10 cellular contexts compared by ENCODE assay signal in the genomic region with DNA sequence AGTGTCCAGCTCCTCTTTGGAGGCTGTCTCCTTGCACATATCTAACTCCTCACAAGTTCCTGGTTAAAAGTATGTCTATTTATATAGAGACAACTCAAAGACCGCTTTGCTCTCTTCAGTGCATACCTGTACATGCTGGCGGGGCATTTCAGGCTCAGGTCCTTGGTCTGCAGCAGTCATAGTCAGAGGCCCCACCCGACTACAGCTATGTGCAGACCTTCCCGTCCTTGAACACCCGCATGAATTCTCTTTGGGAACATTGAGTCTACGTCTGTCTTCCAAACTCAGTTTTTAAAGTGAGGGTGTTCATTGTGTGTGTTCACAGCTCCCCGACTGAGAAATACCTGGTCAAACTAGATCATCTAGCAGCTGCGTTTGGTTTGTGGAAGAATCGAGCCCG. TPM values are rescaled to one million over a fixed set of nuclear protein-coding genes. Genes with fewer than 3 reads are reported as not detected.
DNase-seq lines count a peak whose midpoint lies in the region; ATAC-seq and TF ChIP-seq lines count a peak whose summit lies in the region.
"Had no signal": no experiment of that assay in that cellular context is flagged by ENCODE, and none has a peak within 500 bp of the region (broad histone marks: within the 10 kb centered on the region; RNA-seq: fewer than 3 reads in every experiment).

No MANE protein-coding gene starts in this region.

- no peaks in the 10 kb centered on the region for H3K9me3 ChIP-seq in CD4-positive, alpha-beta T cell (ENCODE audit: control insufficient read depth, low read length)
- H3K9me3 ChIP-seq in duodenal mucosa (ENCODE audit: control insufficient read depth in 1 of 2, low read length in 2 of 2): no peaks in the 10 kb centered on the region
- no peaks in the 10 kb centered on the region for H3K9me3 ChIP-seq in neural cell (ENCODE audit: low read length)
- no peaks in the 10 kb centered on the region for H3K9me3 ChIP-seq in breast epithelium

- H3K27me3 ChIP-seq in CD4-positive, alpha-beta T cell (ENCODE audit: control insufficient read depth, insufficient read depth, low read length): no peaks in the 10 kb centered on the region
- H3K27me3 ChIP-seq in duodenal mucosa (ENCODE audit: control insufficient read depth in 1 of 2, insufficient read depth in 2 of 2, low read length in 2 of 2) (no peaks in the 10 kb centered on the region), neural cell (ENCODE audit: insufficient read depth, low read depth, low read length) (no peaks in the 10 kb centered on the region), breast epithelium (peaks cover 0 to 89% of the 10 kb centered on the region in 2 donors)

- H3K36me3 ChIP-seq in duodenal mucosa (ENCODE audit: control insufficient read depth in 1 of 2, insufficient read depth in 2 of 2, low read length in 2 of 2) (no peaks in the 10 kb centered on the region), neural cell (ENCODE audit: insufficient read depth, low read length) (no peaks in the 10 kb centered on the region), breast epithelium (no peaks in the 10 kb centered on the region)

- TF ChIP-seq POLR2A in NB4 (IDR thresholded peaks at IDR 0.05; ENCODE audit: extremely low read depth, insufficient read length) (no peak), breast epithelium (IDR thresholded peaks at IDR 0.05) (no peak)

- H3K27ac Mint-ChIP-seq in CD4-positive, alpha-beta T cell: peak overlapping the region; percentile 96

- intact Hi-C loops in CD4-positive, alpha-beta T cell (cut with DNase I, micrococcal nuclease): loop anchor here in 1 of 2 experiments (10.0 kb wide), 1 partner anchor 279 kb away; no protein-coding TSS in a partner anchor
- intact Hi-C loops in breast epithelium (cut with DNase I; ENCODE audit: low total_unique reads) (no loop called here), sciatic nerve (cut with DNase I) (no loop called here)

- no peaks in the 10 kb centered on the region for H3K9me2 ChIP-seq in neural cell (ENCODE audit: insufficient read depth, low read length)

- H3K4me2 ChIP-seq in neural cell (ENCODE audit: low read length): peak overlapping the region; percentile 59

- CTCF ChIA-PET in CD4-positive, alpha-beta T cell (lab: Charles Lee): interaction anchor here (1.6 kb wide), 1 partner anchor 9 kb away, joined by 3 read pairs; no protein-coding TSS in a partner anchor

- TF ChIP-seq CTCF in CD4-positive, alpha-beta T cell (IDR thresholded peaks at IDR 0.05): no peak
- TF ChIP-seq CTCF in NB4 (IDR thresholded peaks at IDR 0.05; ENCODE audit: low read depth, low read length) (no peak), neural cell (IDR thresholded peaks at IDR 0.05; ENCODE audit: poor library complexity, severe bottlenecking) (no peak), breast epithelium (IDR thresholded peaks at IDR 0.05) (no peak)

- POLR2A ChIA-PET in CD4-positive, alpha-beta T cell (lab: Charles Lee): interaction anchor here (1.1 to 6.0 kb wide), 5 partner anchors 24 to 83 kb away, joined by 3 to 82 read pairs (median 5); no protein-coding TSS in a partner anchor

- peaks cover 10% of the 10 kb centered on the region for H3K36me3 Mint-ChIP-seq in CD4-positive, alpha-beta T cell (ENCODE audit: low read depth)

- TF ChIP-seq RAD21 in neural cell (conservative IDR thresholded peaks at IDR 0.05): no peak

- H3K4me1 ChIP-seq in duodenal mucosa (ENCODE audit: control insufficient read depth in 1 of 2, insufficient read depth in 2 of 2, low read length in 2 of 2): peaks cover 34 to 38% of the 10 kb centered on the region in 2 donors
- H3K4me1 ChIP-seq in breast epithelium: no peaks in the 10 kb centered on the region

- H3K4me3 Mint-ChIP-seq in CD4-positive, alpha-beta T cell: peak overlapping the region; percentile 97

- no peaks in the 10 kb centered on the region for H3K9me3 Mint-ChIP-seq in CD4-positive, alpha-beta T cell

- H3K4me3 ChIP-seq in NB4 (ENCODE audit: low read depth, low read length) (peak overlapping the region; percentile 16), duodenal mucosa (ENCODE audit: low read depth in 1 of 2, low read length in 2 of 2) (peak overlapping the region; percentile 70 to 80), neural cell (ENCODE audit: low read length) (peak overlapping the region; percentile 79), breast epithelium (peak overlapping the region in 1 of 3 donors; percentile 89)

- H3K27ac ChIP-seq in CD4-positive, alpha-beta T cell (ENCODE audit: low read depth, low read length): no peak overlapping the region
- H3K27ac ChIP-seq in duodenal mucosa (ENCODE audit: low read depth, low read length) (no peak overlapping the region), neural cell (ENCODE audit: low read length) (peak overlapping the region; percentile 82), breast epithelium (no peak overlapping the region)

- H3K9ac ChIP-seq in duodenal mucosa (ENCODE audit: low read depth in 1 of 2, low read length in 2 of 2) (no peak overlapping the region), neural cell (ENCODE audit: low read length) (peak overlapping the region; percentile 80)

- H3K79me2 ChIP-seq in neural cell (replicated peaks; ENCODE audit: insufficient read depth, low read length): peaks cover 50% of the 10 kb centered on the region

- no peaks in the 10 kb centered on the region for H4K20me1 ChIP-seq in neural cell (ENCODE audit: insufficient read depth)

- no peaks in the 10 kb centered on the region for H3K27me3 Mint-ChIP-seq in CD4-positive, alpha-beta T cell

- TF ChIP-seq EP300 in neural cell (conservative IDR thresholded peaks at IDR 0.05; ENCODE audit: poor library complexity, severe bottlenecking): no peak

- no peak for ATAC-seq in CD4-positive, alpha-beta T cell (ENCODE audit: poor library complexity)
- no peak for ATAC-seq in sciatic nerve

- no peak for DNase-seq in CD4-positive, alpha-beta T cell
- DNase-seq in NB4 (ENCODE audit: low read depth): no peak
- DNase-seq in stimulated activated naive CD4-positive, alpha-beta T cell (lab: John Stamatoyannopoulos, UW): no peak
- DNase-seq in breast epithelium (ENCODE audit: low spot score in 2 of 2): no peak
- DNase-seq in DMS53 treated with DMSO at 0.1 percent for 48 hours (lab: John Stamatoyannopoulos, UW; ENCODE audit: unreplicated experiment): no peak
- DNase-seq in sciatic nerve (ENCODE audit: low spot score): no peak
- DNase-seq: activated CD4-positive, CD25-positive, alpha-beta regulatory T cell treated with anti-CD3 and anti-CD28 coated beads, Interleukin-2, amount 50 U/mL, for 72 hours; foreskin melanocyte had no signal

- H3F3A ChIP-seq in neural cell (ENCODE audit: insufficient read depth, low read length, poor library complexity, severe bottlenecking): no peaks in the 10 kb centered on the region

- peaks cover 45% of the 10 kb centered on the region for H3K4me1 Mint-ChIP-seq in CD4-positive, alpha-beta T cell (ENCODE audit: low read depth)

- no peak overlapping the region for H2AFZ ChIP-seq in neural cell (ENCODE audit: low read depth, low read length)

TF ChIP-seq in neural cell, 6 proteins besides CTCF, POLR2A, EP300 and RAD21:
- no peak for TF ChIP-seq TAF1 (IDR thresholded peaks at IDR 0.05; ENCODE audit: low read depth)
- no peak for TF ChIP-seq REST (IDR thresholded peaks at IDR 0.05; ENCODE audit: borderline replicate concordance)
- no peak for TF ChIP-seq POLR2AphosphoS5 (IDR thresholded peaks at IDR 0.05)
- TF ChIP-seq SMC3 (conservative IDR thresholded peaks at IDR 0.05; ENCODE audit: poor library complexity): no peak
- no peak for TF ChIP-seq EZH2 (IDR thresholded peaks at IDR 0.05; ENCODE audit: borderline replicate concordance, insufficient read depth, low read length, poor library complexity, severe bottlenecking)
- TF ChIP-seq MXI1 (conservative IDR thresholded peaks at IDR 0.05; ENCODE audit: poor library complexity, severe bottlenecking): no peak

RNA-seq across cellular contexts. Expression of gene BCOR, which starts 4.2 kb away (rescaled TPM):
- 10 to 100 TPM; 26.1 to 26.3 TPM for total RNA-seq in CD4-positive, alpha-beta T cell
- polyA plus RNA-seq in neural cell: 18.0 and 23.7 TPM in 2 replicates
- 49.7 and 72.6 TPM in 2 replicates for polyA minus RNA-seq in neural cell
- total RNA-seq in breast epithelium (10 to 100 TPM; 11.7 to 28.1 (median 27.9) TPM), sciatic nerve (42.0 TPM)
